11 cellular contexts compared by ENCODE assay signal in the genomic region with DNA sequence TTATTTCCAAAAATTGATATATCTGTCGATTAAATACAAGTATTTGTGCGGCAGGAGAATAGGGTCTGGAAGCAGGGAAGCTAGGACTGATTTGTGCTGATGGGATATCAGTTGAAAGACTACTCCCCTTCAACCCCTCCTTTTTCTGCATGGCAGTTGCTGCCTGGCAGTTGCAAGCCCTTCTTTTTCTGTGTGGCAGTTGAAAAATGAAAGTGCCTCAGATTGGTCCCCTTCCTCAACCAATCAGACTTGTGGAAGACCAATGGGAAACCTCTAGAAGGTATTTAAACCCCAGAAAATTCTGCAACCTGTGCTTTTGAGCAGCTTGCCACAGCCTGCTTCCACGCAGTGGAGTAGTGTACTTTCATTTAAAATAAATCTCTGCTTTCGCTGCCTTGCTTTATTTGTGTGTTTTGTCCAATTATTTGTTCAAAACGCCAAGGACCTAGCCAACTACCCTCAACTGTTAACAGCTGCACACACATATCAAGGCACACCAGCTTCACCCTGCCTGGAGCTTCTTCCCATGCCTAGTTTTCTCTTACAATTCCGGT. TPM values are rescaled to one million over a fixed set of nuclear protein-coding genes. Genes with fewer than 3 reads are reported as not detected.
A peak's percentile ranks its signal among the peaks of the same experiment; 100 is the strongest.
DNase-seq lines count a peak whose midpoint lies in the region; ATAC-seq and TF ChIP-seq lines count a peak whose summit lies in the region.
"Had no signal": no experiment of that assay in that cellular context is flagged by ENCODE, and none has a peak within 500 bp of the region (broad histone marks: within the 10 kb centered on the region; RNA-seq: fewer than 3 reads in every experiment).

No MANE protein-coding gene starts in this region.

- H3K27ac ChIP-seq in neutrophil, result peak overlapping the region; percentile 38
- H3K27ac ChIP-seq: brain microvascular endothelial cell had no signal

- H3K36me3 Mint-ChIP-seq in activated CD4-positive, alpha-beta T cell treated with anti-CD3 and anti-CD28 coated beads for 36 hours (ENCODE audit: low read depth), result peaks cover 32% of the 10 kb centered on the region

- H3K27me3 ChIP-seq in adipocyte (replicated peaks; ENCODE audit: control insufficient read depth, insufficient read depth, low read length), result no peaks in the 10 kb centered on the region
- no peaks in the 10 kb centered on the region for H3K27me3 ChIP-seq in neutrophil
- H3K27me3 ChIP-seq: brain microvascular endothelial cell had no signal

- no peaks in the 10 kb centered on the region for H3K9me3 Mint-ChIP-seq in activated CD4-positive, alpha-beta T cell treated with anti-CD3 and anti-CD28 coated beads for 36 hours (ENCODE audit: low read depth)

- POLR2A ChIA-PET in activated CD4-positive, alpha-beta T cell treated with anti-CD3 and anti-CD28 coated beads for 36 hours (lab: Charles Lee), result interaction anchor here (0.6 kb wide), 1 partner anchor 40 kb away, joined by 7 read pairs; no protein-coding TSS in a partner anchor

- no peaks in the 10 kb centered on the region for H3K36me3 ChIP-seq in adipocyte (ENCODE audit: control insufficient read depth, insufficient read depth, low read length, severe bottlenecking)
- no peaks in the 10 kb centered on the region for H3K36me3 ChIP-seq in neutrophil
- H3K36me3 ChIP-seq: brain microvascular endothelial cell had no signal

- peak; percentile 14 for DNase-seq in activated CD4-positive, alpha-beta T cell treated with anti-CD3 and anti-CD28 coated beads for 36 hours
- DNase-seq in activated CD4-positive, alpha-beta T cell treated with anti-CD3 and anti-CD28 coated beads, Interleukin-2, amount 50 U/mL, for 48 hours, result no peak
- DNase-seq in LHCN-M2 (ENCODE audit: low read depth), result peak; percentile 20
- DNase-seq in adipocyte (ENCODE audit: low read depth), result peak; percentile 16
- DNase-seq in NCI-H187 treated with DMSO at 0.1 percent for 48 hours (lab: John Stamatoyannopoulos, UW), result no peak
- DNase-seq: brain microvascular endothelial cell, T-helper 9 cell had no signal

- CTCF ChIA-PET in activated CD4-positive, alpha-beta T cell treated with anti-CD3 and anti-CD28 coated beads for 36 hours (lab: Charles Lee), result interaction anchor here (0.7 to 2.3 kb wide), 6 partner anchors 8 to 57 kb away, joined by 3 to 10 read pairs (median 4); no protein-coding TSS in a partner anchor

- intact Hi-C loops in activated CD4-positive, alpha-beta T cell treated with anti-CD3 and anti-CD28 coated beads for 36 hours (cut with DNase I, micrococcal nuclease), result loop anchor here in 1 of 2 experiments (10.0 kb wide), 3 partner anchors 1462 to 1832 kb away; partner anchors contain the start of genes MSMO1 and TMEM192

- no peaks in the 10 kb centered on the region for H3K9me3 ChIP-seq in adipocyte (ENCODE audit: control insufficient read depth, low read length)
- H3K9me3 ChIP-seq in neutrophil, result no peaks in the 10 kb centered on the region

- peak overlapping the region; percentile 99 for H3K4me3 Mint-ChIP-seq in activated CD4-positive, alpha-beta T cell treated with anti-CD3 and anti-CD28 coated beads for 36 hours

- no peak for TF ChIP-seq CTCF in neutrophil (IDR thresholded peaks at IDR 0.05)

- H3K4me1 ChIP-seq in adipocyte (ENCODE audit: control insufficient read depth, insufficient read depth, low read length) (peaks cover 14% of the 10 kb centered on the region), neutrophil (ENCODE audit: control insufficient read depth in 1 of 2, insufficient read depth in 1 of 2, low read depth in 1 of 2, low read length in 1 of 2) (peaks cover 0 to 8% of the 10 kb centered on the region in 2 experiments)

- H3K27me3 Mint-ChIP-seq in activated CD4-positive, alpha-beta T cell treated with anti-CD3 and anti-CD28 coated beads for 36 hours, result no peaks in the 10 kb centered on the region

- no peak overlapping the region for H3K4me3 ChIP-seq in adipocyte (ENCODE audit: low read length)
- H3K4me3 ChIP-seq in neutrophil (ENCODE audit: low read depth in 1 of 2, low read length in 1 of 2), result no peak overlapping the region

- no peak for ATAC-seq in activated CD4-positive, alpha-beta T cell treated with anti-CD3 and anti-CD28 coated beads for 36 hours
- ATAC-seq in HG03280 (IDR thresholded peaks at IDR 0.05; ENCODE audit: unreplicated experiment), result no peak
- ATAC-seq in HG02571 (IDR thresholded peaks at IDR 0.05; ENCODE audit: unreplicated experiment), result no peak

- H3K27ac Mint-ChIP-seq in activated CD4-positive, alpha-beta T cell treated with anti-CD3 and anti-CD28 coated beads for 36 hours, result peak overlapping the region; percentile 100

- H3K4me1 Mint-ChIP-seq in activated CD4-positive, alpha-beta T cell treated with anti-CD3 and anti-CD28 coated beads for 36 hours, result peaks cover 25% of the 10 kb centered on the region

- peak overlapping the region; percentile 89 for H3K9ac ChIP-seq in adipocyte (ENCODE audit: low read length)

RNA-seq across cellular contexts. Expression of gene TMA16, which starts 1.5 kb away (rescaled TPM):
- 10 to 100 TPM; 54.7 to 63.6 TPM for total RNA-seq in activated CD4-positive, alpha-beta T cell treated with anti-CD3 and anti-CD28 coated beads for 36 hours
- 37.7 and 40.3 TPM in 2 replicates for total RNA-seq in LHCN-M2 (2014; rRNA removed)
- 20.4 TPM for polyA plus RNA-seq in LHCN-M2 (2012)

RNA-seq across cellular contexts. Expression of gene TKTL2, which starts 19.5 kb away (rescaled TPM):
- total RNA-seq in activated CD4-positive, alpha-beta T cell treated with anti-CD3 and anti-CD28 coated beads for 36 hours, result not detected
- not detected in 2 replicates for total RNA-seq in LHCN-M2 (2014; rRNA removed)
- polyA plus RNA-seq in LHCN-M2 (2012), result not detected
- polyA plus RNA-seq: BJ had no signal

Comparison
In these comparisons a context has a peak if more than half of its experiments do, and no peak if none do; other contexts are left out.
1. DNase-seq: peak in activated CD4-positive, alpha-beta T cell treated with anti-CD3 and anti-CD28 coated beads for 36 hours (single experiment), LHCN-M2 (single experiment) and adipocyte (single experiment); none in activated CD4-positive, alpha-beta T cell treated with anti-CD3 and anti-CD28 coated beads, Interleukin-2, amount 50 U/mL, for 48 hours (0 of 2) and NCI-H187 treated with DMSO at 0.1 percent for 48 hours (single experiment).